In the genomic region with DNA sequence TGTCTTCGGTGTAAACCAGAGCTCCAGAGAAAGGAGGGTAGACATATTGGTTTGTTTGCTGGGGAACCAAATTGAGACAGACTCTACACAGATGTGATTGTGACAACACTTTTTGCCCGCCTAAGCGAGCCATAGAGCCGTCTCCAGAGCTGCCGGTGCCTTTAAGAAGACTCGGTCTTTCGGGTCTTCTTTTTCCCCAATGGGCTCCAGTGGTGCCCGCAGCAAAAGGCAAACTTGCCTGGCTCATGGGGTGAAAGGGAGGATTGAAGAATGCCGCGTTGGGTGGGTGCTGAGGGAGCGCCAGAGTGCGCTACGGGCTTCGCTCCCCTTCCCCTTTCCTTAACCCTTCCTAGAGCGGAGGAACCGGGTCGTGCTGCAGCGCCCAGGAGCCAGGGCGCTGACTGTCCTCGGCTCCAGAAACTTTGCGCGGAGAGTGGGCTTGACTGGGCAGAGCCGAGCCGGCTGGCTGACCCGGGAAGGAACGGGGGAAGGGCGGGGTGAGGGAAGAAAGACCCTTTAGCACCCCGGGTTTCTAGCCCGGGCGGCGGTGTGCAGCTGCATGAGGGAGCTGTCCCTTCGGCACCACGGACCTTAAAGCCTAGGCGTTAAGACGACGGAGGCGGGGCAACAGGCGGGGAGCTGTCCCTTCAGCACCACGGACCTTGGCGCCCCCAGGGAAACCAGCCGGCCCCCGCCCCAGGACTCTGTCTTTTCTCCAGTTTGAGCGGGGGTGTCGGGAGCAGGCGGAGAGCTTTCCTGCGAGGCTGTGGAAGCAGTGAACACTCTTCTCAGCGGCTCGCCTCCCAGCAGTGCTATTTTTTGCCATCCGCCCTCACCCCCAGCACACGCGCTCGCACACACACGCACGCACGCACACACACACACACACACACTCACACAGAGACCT, we compare ENCODE assay signal across 9 cellular contexts. TPM values are rescaled to one million over a fixed set of nuclear protein-coding genes. Genes with fewer than 3 reads are reported as not detected.
A peak's percentile ranks its signal among the peaks of the same experiment; 100 is the strongest.
DNase-seq lines count a peak whose midpoint lies in the region; ATAC-seq and TF ChIP-seq lines count a peak whose summit lies in the region.
"Had no signal": no experiment of that assay in that cellular context is flagged by ENCODE, and none has a peak within 500 bp of the region (broad histone marks: within the 10 kb centered on the region; RNA-seq: fewer than 3 reads in every experiment).

A gene (plus strand): TSS at position 890 of the 907 bp plus-strand sequence. CDS start 420 bp downstream, outside the sequence.

- H3K27me3 Mint-ChIP-seq in GM23338 (ENCODE audit: insufficient read depth, low read depth, poor library complexity): peaks cover 20% of the 10 kb centered on the region
- H3K27me3 Mint-ChIP-seq in Calu3 (ENCODE audit: unreplicated experiment): peaks cover 100% of the 10 kb centered on the region

- H2AFZ ChIP-seq in GM23338 (peak within 1 kb of the TSS; percentile 86), SK-N-SH (ENCODE audit: low read depth) (no peak within 1 kb of the TSS)

- no peaks in the 10 kb centered on the region for H3K36me3 Mint-ChIP-seq in GM23338 (ENCODE audit: low read depth)
- H3K36me3 Mint-ChIP-seq in Calu3 (ENCODE audit: insufficient read depth, unreplicated experiment): no peaks in the 10 kb centered on the region

- no peaks in the 10 kb centered on the region for H3K9me3 ChIP-seq in SK-N-SH

- H3K36me3 ChIP-seq in GM23338 (ENCODE audit: insufficient read depth) (no peaks in the 10 kb centered on the region), SK-N-SH (replicated peaks in 1 of 2; ENCODE audit: control insufficient read depth in 1 of 2, insufficient read depth in 2 of 2, low read length in 1 of 2) (no peaks in the 10 kb centered on the region)

- TF ChIP-seq CTCF in GM23338 (conservative IDR thresholded peaks at IDR 0.05; ENCODE audit: low read depth in 2 of 2) (no peak), SK-N-SH (IDR thresholded peaks at IDR 0.05) (no peak), Calu3 (IDR thresholded peaks at IDR 0.05; ENCODE audit: unreplicated experiment) (no peak)

- no peak for TF ChIP-seq RAD21 in SK-N-SH (IDR thresholded peaks at IDR 0.05; ENCODE audit: low read length)

- no peaks in the 10 kb centered on the region for H4K20me1 ChIP-seq in GM23338 (replicated peaks; ENCODE audit: insufficient read depth)
- no peaks in the 10 kb centered on the region for H4K20me1 ChIP-seq in SK-N-SH (ENCODE audit: insufficient read depth)

- H3K79me2 ChIP-seq in GM23338 (replicated peaks; ENCODE audit: insufficient read depth): no peaks in the 10 kb centered on the region
- no peaks in the 10 kb centered on the region for H3K79me2 ChIP-seq in SK-N-SH (ENCODE audit: insufficient read depth)

- H3K27ac Mint-ChIP-seq in GM23338: no peak within 1 kb of the TSS
- H3K27ac Mint-ChIP-seq in Calu3 (ENCODE audit: unreplicated experiment): no peak within 1 kb of the TSS

- H3K9me2 ChIP-seq in GM23338 (ENCODE audit: insufficient read depth): 0 out of 2 replicates have a peak, but pooled peaks cover 2% of the 10 kb centered on the region
- no peaks in the 10 kb centered on the region for H3K9me2 ChIP-seq in SK-N-SH

- H3K27me3 ChIP-seq in GM23338 (ENCODE audit: insufficient read depth) (peaks cover 34% of the 10 kb centered on the region), SK-N-SH (ENCODE audit: insufficient read depth) (no peaks in the 10 kb centered on the region)

- POLR2A ChIA-PET in SK-N-SH (lab: Yijun Ruan, JAX): no interaction called here

- H3K4me1 ChIP-seq in GM23338 (ENCODE audit: insufficient read depth) (peaks cover 6% of the 10 kb centered on the region; the same call in 1 of the 2 replicates), SK-N-SH (ENCODE audit: control insufficient read depth in 1 of 2, insufficient read depth in 2 of 2, low read depth in 1 of 2, low read length in 1 of 2) (no peaks in the 10 kb centered on the region)

- H3K9ac ChIP-seq in SK-N-SH: no peak within 1 kb of the TSS

- ATAC-seq in GM23338 (peak; percentile 93), GM21515 (IDR thresholded peaks at IDR 0.05; ENCODE audit: unreplicated experiment) (no peak)

- H3K4me2 ChIP-seq in GM23338: peak within 1 kb of the TSS; percentile 92
- no peak within 1 kb of the TSS for H3K4me2 ChIP-seq in SK-N-SH

- H3K9me3 Mint-ChIP-seq in GM23338 (no peaks in the 10 kb centered on the region), Calu3 (ENCODE audit: low read depth, unreplicated experiment) (no peaks in the 10 kb centered on the region)

- no TSS peak for BruUV-seq in Calu3 (replicated peaks; lab: Mats Ljungman, UMichigan)

- WGBS in SK-N-SH (ENCODE audit: low lambda C conversion rate): 7% methylated on average over 33 of the region's 55 CpGs

- no peaks in the 10 kb centered on the region for H3F3A ChIP-seq in GM23338 (replicated peaks; ENCODE audit: low read depth)
- H3F3A ChIP-seq in SK-N-SH (replicated peaks; ENCODE audit: insufficient read depth): no peaks in the 10 kb centered on the region

- CTCF ChIA-PET in SK-N-SH (lab: Yijun Ruan, JAX): interaction anchor here (0.6 to 10.5 kb wide), 7 partner anchors 11 to 250 kb away, joined by 3 to 223 read pairs (median 5); no protein-coding TSS in a partner anchor
- CTCF ChIA-PET in Calu3 (lab: Charles Lee): interaction anchor here (0.6 to 1.3 kb wide), 3 partner anchors 53 to 731 kb away, joined by 3 to 6 read pairs (median 4); no protein-coding TSS in a partner anchor

- H3K27ac ChIP-seq in GM23338 (ENCODE audit: low read depth): no peak within 1 kb of the TSS
- no peak within 1 kb of the TSS for H3K27ac ChIP-seq in SK-N-SH (ENCODE audit: low read depth in 2 of 2, low read length in 1 of 2)

- DNase-seq in GM23338 (ENCODE audit: low spot score) (peak; percentile 99), SK-N-SH (peak; percentile 37), anterior cingulate cortex (lab: John Stamatoyannopoulos, UW) (peak in 50 of 58 donors; percentile 7 to 72 (median 42)), iris pigment epithelial cell (ENCODE audit: low read depth) (peak; percentile 26), Calu3 (no peak), NCI-H1417 treated with DMSO at 0.1 percent for 48 hours (lab: John Stamatoyannopoulos, UW) (no peak)
- DNase-seq in stimulated activated CD8-positive, alpha-beta memory T cell treated with anti-CD3 and anti-CD28 coated beads, Interleukin-15, amount 100 ng/mL, for 1 hour (ENCODE audit: low read depth): peak; percentile 6

- peak within 1 kb of the TSS; percentile 71 for H3K4me3 ChIP-seq in GM23338
- no peak within 1 kb of the TSS for H3K4me3 ChIP-seq in SK-N-SH (ENCODE audit: low read depth in 2 of 2, low read length in 1 of 2)

- TF ChIP-seq EP300 in SK-N-SH (IDR thresholded peaks at IDR 0.05; ENCODE audit: borderline replicate concordance in 1 of 2, low read depth in 1 of 2, low read length in 1 of 2): no peak

- H3K4me3 Mint-ChIP-seq in GM23338 (peak within 1 kb of the TSS; percentile 80), Calu3 (ENCODE audit: low read depth, unreplicated experiment) (no peak within 1 kb of the TSS)

- H3K4me1 Mint-ChIP-seq in GM23338 (peaks cover 34% of the 10 kb centered on the region), Calu3 (ENCODE audit: low read depth, unreplicated experiment) (no peaks in the 10 kb centered on the region)

- intact Hi-C loops in Calu3 (cut with micrococcal nuclease; ENCODE audit: unreplicated experiment): no loop called here

TF ChIP-seq in SK-N-SH, 30 proteins besides CTCF, POLR2A, EP300 and RAD21:
- TF ChIP-seq, protein P1, sequence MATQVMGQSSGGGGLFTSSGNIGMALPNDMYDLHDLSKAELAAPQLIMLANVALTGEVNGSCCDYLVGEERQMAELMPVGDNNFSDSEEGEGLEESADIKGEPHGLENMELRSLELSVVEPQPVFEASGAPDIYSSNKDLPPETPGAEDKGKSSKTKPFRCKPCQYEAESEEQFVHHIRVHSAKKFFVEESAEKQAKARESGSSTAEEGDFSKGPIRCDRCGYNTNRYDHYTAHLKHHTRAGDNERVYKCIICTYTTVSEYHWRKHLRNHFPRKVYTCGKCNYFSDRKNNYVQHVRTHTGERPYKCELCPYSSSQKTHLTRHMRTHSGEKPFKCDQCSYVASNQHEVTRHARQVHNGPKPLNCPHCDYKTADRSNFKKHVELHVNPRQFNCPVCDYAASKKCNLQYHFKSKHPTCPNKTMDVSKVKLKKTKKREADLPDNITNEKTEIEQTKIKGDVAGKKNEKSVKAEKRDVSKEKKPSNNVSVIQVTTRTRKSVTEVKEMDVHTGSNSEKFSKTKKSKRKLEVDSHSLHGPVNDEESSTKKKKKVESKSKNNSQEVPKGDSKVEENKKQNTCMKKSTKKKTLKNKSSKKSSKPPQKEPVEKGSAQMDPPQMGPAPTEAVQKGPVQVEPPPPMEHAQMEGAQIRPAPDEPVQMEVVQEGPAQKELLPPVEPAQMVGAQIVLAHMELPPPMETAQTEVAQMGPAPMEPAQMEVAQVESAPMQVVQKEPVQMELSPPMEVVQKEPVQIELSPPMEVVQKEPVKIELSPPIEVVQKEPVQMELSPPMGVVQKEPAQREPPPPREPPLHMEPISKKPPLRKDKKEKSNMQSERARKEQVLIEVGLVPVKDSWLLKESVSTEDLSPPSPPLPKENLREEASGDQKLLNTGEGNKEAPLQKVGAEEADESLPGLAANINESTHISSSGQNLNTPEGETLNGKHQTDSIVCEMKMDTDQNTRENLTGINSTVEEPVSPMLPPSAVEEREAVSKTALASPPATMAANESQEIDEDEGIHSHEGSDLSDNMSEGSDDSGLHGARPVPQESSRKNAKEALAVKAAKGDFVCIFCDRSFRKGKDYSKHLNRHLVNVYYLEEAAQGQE (IDR thresholded peaks at IDR 0.05; ENCODE audit: low read depth, low read length): peak; percentile 93
- TF ChIP-seq SMC3 (IDR thresholded peaks at IDR 0.05; ENCODE audit: low read depth, low read length) (no peak), TAF1 (IDR thresholded peaks at IDR 0.05; ENCODE audit: borderline replicate concordance, low read depth, low read length) (no peak)
- TF ChIP-seq, protein P2, sequence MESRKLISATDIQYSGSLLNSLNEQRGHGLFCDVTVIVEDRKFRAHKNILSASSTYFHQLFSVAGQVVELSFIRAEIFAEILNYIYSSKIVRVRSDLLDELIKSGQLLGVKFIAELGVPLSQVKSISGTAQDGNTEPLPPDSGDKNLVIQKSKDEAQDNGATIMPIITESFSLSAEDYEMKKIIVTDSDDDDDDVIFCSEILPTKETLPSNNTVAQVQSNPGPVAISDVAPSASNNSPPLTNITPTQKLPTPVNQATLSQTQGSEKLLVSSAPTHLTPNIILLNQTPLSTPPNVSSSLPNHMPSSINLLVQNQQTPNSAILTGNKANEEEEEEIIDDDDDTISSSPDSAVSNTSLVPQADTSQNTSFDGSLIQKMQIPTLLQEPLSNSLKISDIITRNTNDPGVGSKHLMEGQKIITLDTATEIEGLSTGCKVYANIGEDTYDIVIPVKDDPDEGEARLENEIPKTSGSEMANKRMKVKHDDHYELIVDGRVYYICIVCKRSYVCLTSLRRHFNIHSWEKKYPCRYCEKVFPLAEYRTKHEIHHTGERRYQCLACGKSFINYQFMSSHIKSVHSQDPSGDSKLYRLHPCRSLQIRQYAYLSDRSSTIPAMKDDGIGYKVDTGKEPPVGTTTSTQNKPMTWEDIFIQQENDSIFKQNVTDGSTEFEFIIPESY (IDR thresholded peaks at IDR 0.05; ENCODE audit: borderline replicate concordance, low read depth): no peak

RNA-seq across cellular contexts. Expression of the gene that starts here (rescaled TPM):
- 0.12 TPM in 1 of 2 replicates, not detected in the other for total RNA-seq in GM23338 (2014; rRNA removed; shearing (Covaris generic))
- polyA plus RNA-seq in GM23338 (2016; fragmentation: Nextera tagmentation; extraction: Ambion mirVana) (not detected in 2 replicates), SK-N-SH (2012; rRNA removed) (not detected in 2 replicates)
- not detected in 2 replicates for polyA plus RNA-seq in SK-N-SH (2012; cell fraction: cytosol; rRNA removed)
- not detected in 2 replicates for polyA plus RNA-seq in SK-N-SH (2012; cell fraction: nucleus; rRNA removed)
- not detected in 2 replicates for total RNA-seq in Calu3 (2022)
- total RNA-seq: renal cortical epithelial cell had no signal

Comparison
In these comparisons a context has a peak if more than half of its experiments do, and no peak if none do; other contexts are left out.
1. Peak in DNase-seq, ATAC-seq, H3K4me3 ChIP-seq and H3K4me2 ChIP-seq in GM23338; RNA of the gene not detected or under 1 TPM.
2. Peak in DNase-seq in SK-N-SH; RNA of the gene not detected or under 1 TPM.
3. DNase-seq: peak in anterior cingulate cortex (50 of 58), iris pigment epithelial cell (single experiment) and stimulated activated CD8-positive, alpha-beta memory T cell treated with anti-CD3 and anti-CD28 coated beads, Interleukin-15, amount 100 ng/mL, for 1 hour (single experiment); none in Calu3 (single experiment) and NCI-H1417 treated with DMSO at 0.1 percent for 48 hours (single experiment).